ENCODE assay signal across 26 cellular contexts in the genomic region with DNA sequence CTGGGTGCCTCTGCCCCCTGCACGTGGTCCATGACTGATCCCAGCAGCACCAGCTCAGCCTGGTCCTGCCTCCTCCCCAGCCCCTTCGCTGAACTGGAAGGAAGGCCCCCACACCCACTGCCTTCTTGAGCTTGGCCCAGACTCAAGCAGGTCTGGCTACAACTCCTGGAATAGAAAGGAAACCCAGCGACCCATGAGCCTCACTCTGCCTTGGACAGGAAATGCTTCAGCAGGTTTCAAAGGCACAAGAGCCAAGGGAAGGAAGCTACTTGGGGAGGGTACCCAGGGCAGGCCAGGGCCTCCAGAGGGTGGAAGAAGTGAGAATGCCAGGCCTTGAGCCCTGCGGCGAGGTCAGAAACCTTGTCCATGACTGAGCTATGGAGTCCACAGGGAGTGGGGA. TPM values are rescaled to one million over a fixed set of nuclear protein-coding genes. Genes with fewer than 3 reads are reported as not detected.
DNase-seq lines count a peak whose midpoint lies in the region; ATAC-seq and TF ChIP-seq lines count a peak whose summit lies in the region.
"Had no signal": no experiment of that assay in that cellular context is flagged by ENCODE, and none has a peak within 500 bp of the region (broad histone marks: within the 10 kb centered on the region; RNA-seq: fewer than 3 reads in every experiment).

No MANE protein-coding gene starts in this region.

- TF ChIP-seq POLR2A in suprapubic skin (IDR thresholded peaks at IDR 0.05) = no peak

- DNase-seq in caudate nucleus (lab: John Stamatoyannopoulos, UW) = no peak
- no peak for DNase-seq in nephron progenitor cell
- no peak for DNase-seq in activated CD8-positive, alpha-beta T cell treated with anti-CD3 and anti-CD28 coated beads for 36 hours
- DNase-seq in suprapubic skin (ENCODE audit: low spot score in 2 of 2) = no peak
- DNase-seq: activated CD4-positive, alpha-beta memory T cell treated with anti-CD3 and anti-CD28 coated beads for 36 hours; activated naive CD4-positive, alpha-beta T cell treated with Interleukin-2 at 50 U/mL for 16 hours; activated T-cell treated with anti-CD3 and anti-CD28 coated beads, Interleukin-2, amount 50 U/mL, for 1 hour; Caco-2; effector CD4-positive, alpha-beta T cell; kidney glomerular epithelial cell; midbrain; MV-4-11; NCI-H187 treated with DMSO at 0.1 percent for 48 hours; NCI-H2227 treated with DMSO at 0.1 percent for 48 hours; stimulated activated CD4-positive, alpha-beta T cell treated with anti-CD3 and anti-CD28 coated beads, Interleukin-1b, Interleukin-23, amount 100 ng/mL, for 48 hours; T-helper 2 cell; tibial artery had no signal

- no peaks in the 10 kb centered on the region for H3K36me3 Mint-ChIP-seq in nephron progenitor cell (ENCODE audit: low read depth)
- no peaks in the 10 kb centered on the region for H3K36me3 Mint-ChIP-seq in activated CD8-positive, alpha-beta T cell treated with anti-CD3 and anti-CD28 coated beads for 36 hours (ENCODE audit: low read depth)
- H3K36me3 Mint-ChIP-seq: activated CD4-positive, alpha-beta memory T cell treated with anti-CD3 and anti-CD28 coated beads for 36 hours; stimulated activated memory B cell treated with anti-CD40 and anti-IgM and Interleukin-4, amounts not matched to agents 10 μg/mL and 1 μg/mL and 100 μg/mL, for 72 hours had no signal

- ATAC-seq in GM18511 (IDR thresholded peaks at IDR 0.05; ENCODE audit: unreplicated experiment) (peak; percentile 38), HG03108 (IDR thresholded peaks at IDR 0.05; ENCODE audit: unreplicated experiment) (peak; percentile 20), HG03095 (IDR thresholded peaks at IDR 0.05; ENCODE audit: unreplicated experiment) (no peak)
- no peak for ATAC-seq in activated CD8-positive, alpha-beta T cell treated with anti-CD3 and anti-CD28 coated beads for 36 hours

- peaks cover 25% of the 10 kb centered on the region for H3K4me1 ChIP-seq in suprapubic skin

- H3K4me3 Mint-ChIP-seq in nephron progenitor cell = no peak overlapping the region
- H3K4me3 Mint-ChIP-seq in activated CD8-positive, alpha-beta T cell treated with anti-CD3 and anti-CD28 coated beads for 36 hours = no peak overlapping the region
- H3K4me3 Mint-ChIP-seq: activated CD4-positive, alpha-beta memory T cell treated with anti-CD3 and anti-CD28 coated beads for 36 hours; central memory CD8-positive, alpha-beta T cell; stimulated activated memory B cell treated with anti-CD40 and anti-IgM and Interleukin-4, amounts not matched to agents 10 μg/mL and 1 μg/mL and 100 μg/mL, for 72 hours had no signal

- CTCF ChIA-PET in activated CD8-positive, alpha-beta T cell treated with anti-CD3 and anti-CD28 coated beads for 36 hours (lab: Charles Lee) = interaction anchor here (0.9 to 2.8 kb wide), 5 partner anchors 13 to 126 kb away, joined by 3 to 16 read pairs (median 4); a partner anchor contains a TSS

- WGBS in suprapubic skin = 55% methylated on average over 5 of the region's 5 CpGs

- no peaks in the 10 kb centered on the region for H3K27me3 Mint-ChIP-seq in nephron progenitor cell (ENCODE audit: low read depth, poor library complexity)
- H3K27me3 Mint-ChIP-seq in activated CD8-positive, alpha-beta T cell treated with anti-CD3 and anti-CD28 coated beads for 36 hours = no peaks in the 10 kb centered on the region
- H3K27me3 Mint-ChIP-seq: stimulated activated memory B cell treated with anti-CD40 and anti-IgM and Interleukin-4, amounts not matched to agents 10 μg/mL and 1 μg/mL and 100 μg/mL, for 72 hours had no signal

- peaks cover 53% of the 10 kb centered on the region for H3K4me1 Mint-ChIP-seq in nephron progenitor cell
- H3K4me1 Mint-ChIP-seq in activated CD8-positive, alpha-beta T cell treated with anti-CD3 and anti-CD28 coated beads for 36 hours (ENCODE audit: low read depth) = peaks cover 12% of the 10 kb centered on the region
- H3K4me1 Mint-ChIP-seq: central memory CD8-positive, alpha-beta T cell had no signal

- no peak for TF ChIP-seq EP300 in suprapubic skin (IDR thresholded peaks at IDR 0.05)

- intact Hi-C loops in activated CD8-positive, alpha-beta T cell treated with anti-CD3 and anti-CD28 coated beads for 36 hours (cut with micrococcal nuclease) = no loop called here

- no peaks in the 10 kb centered on the region for H3K27me3 ChIP-seq in suprapubic skin
- H3K27me3 ChIP-seq: esophagus muscularis mucosa, tibial artery had no signal

- H3K27ac Mint-ChIP-seq in nephron progenitor cell = peak overlapping the region; percentile 64
- no peak overlapping the region for H3K27ac Mint-ChIP-seq in activated CD8-positive, alpha-beta T cell treated with anti-CD3 and anti-CD28 coated beads for 36 hours
- H3K27ac Mint-ChIP-seq: activated CD4-positive, alpha-beta memory T cell treated with anti-CD3 and anti-CD28 coated beads for 36 hours; progenitor cell of endocrine pancreas had no signal

- H3K27ac ChIP-seq in caudate nucleus (ENCODE audit: low read depth, low read length) (peak overlapping the region; percentile 1), suprapubic skin (no peak overlapping the region)
- H3K27ac ChIP-seq: esophagus muscularis mucosa, HL-60, tibial artery had no signal

- no peaks in the 10 kb centered on the region for H3K9me3 Mint-ChIP-seq in nephron progenitor cell
- H3K9me3 Mint-ChIP-seq in activated CD8-positive, alpha-beta T cell treated with anti-CD3 and anti-CD28 coated beads for 36 hours = no peaks in the 10 kb centered on the region
- H3K9me3 Mint-ChIP-seq: activated CD4-positive, alpha-beta memory T cell treated with anti-CD3 and anti-CD28 coated beads for 36 hours; central memory CD8-positive, alpha-beta T cell; stimulated activated memory B cell treated with anti-CD40 and anti-IgM and Interleukin-4, amounts not matched to agents 10 μg/mL and 1 μg/mL and 100 μg/mL, for 72 hours had no signal

- H3K36me3 ChIP-seq in suprapubic skin = no peaks in the 10 kb centered on the region
- H3K36me3 ChIP-seq: esophagus muscularis mucosa, tibial artery had no signal

- H3K4me3 ChIP-seq in suprapubic skin = no peak overlapping the region
- H3K4me3 ChIP-seq: esophagus muscularis mucosa, tibial artery had no signal

- POLR2A ChIA-PET in activated CD8-positive, alpha-beta T cell treated with anti-CD3 and anti-CD28 coated beads for 36 hours (lab: Charles Lee) = no interaction called here

- H3K9me3 ChIP-seq in suprapubic skin = no peaks in the 10 kb centered on the region
- H3K9me3 ChIP-seq: Caco-2, esophagus muscularis mucosa, tibial artery had no signal

- TF ChIP-seq CTCF in nephron progenitor cell (IDR thresholded peaks at IDR 0.05) (no peak), suprapubic skin (IDR thresholded peaks at IDR 0.05) (no peak)
- TF ChIP-seq CTCF in activated CD8-positive, alpha-beta T cell treated with anti-CD3 and anti-CD28 coated beads for 36 hours (IDR thresholded peaks at IDR 0.05) = no peak

RNA-seq across cellular contexts. Expression of a gene that starts 35.9 kb away (rescaled TPM):
- not detected for total RNA-seq in activated CD8-positive, alpha-beta T cell treated with anti-CD3 and anti-CD28 coated beads for 36 hours
- not detected for total RNA-seq in suprapubic skin
- total RNA-seq: activated CD4-positive, alpha-beta memory T cell treated with anti-CD3 and anti-CD28 coated beads for 36 hours; Caco-2; progenitor cell of endocrine pancreas; SK-MEL-5 had no signal

RNA-seq across cellular contexts. Expression of a gene that starts 51.1 kb away (rescaled TPM):
- total RNA-seq in activated CD8-positive, alpha-beta T cell treated with anti-CD3 and anti-CD28 coated beads for 36 hours = 1 to 10 TPM; 6.2 to 7.2 TPM
- 10 to 100 TPM in 3 of 4 donors, 1 to 10 TPM in 1; 8.9 to 42.5 (median 29.8) TPM for total RNA-seq in suprapubic skin

Comparison
In these comparisons a context has a peak if more than half of its experiments do, and no peak if none do; other contexts are left out.
1. ATAC-seq: peak in GM18511 (single experiment) and HG03108 (single experiment); none in HG03095 (single experiment) and activated CD8-positive, alpha-beta T cell treated with anti-CD3 and anti-CD28 coated beads for 36 hours (single experiment).